ENCODE assay signal across 8 cellular contexts in the genomic region with DNA sequence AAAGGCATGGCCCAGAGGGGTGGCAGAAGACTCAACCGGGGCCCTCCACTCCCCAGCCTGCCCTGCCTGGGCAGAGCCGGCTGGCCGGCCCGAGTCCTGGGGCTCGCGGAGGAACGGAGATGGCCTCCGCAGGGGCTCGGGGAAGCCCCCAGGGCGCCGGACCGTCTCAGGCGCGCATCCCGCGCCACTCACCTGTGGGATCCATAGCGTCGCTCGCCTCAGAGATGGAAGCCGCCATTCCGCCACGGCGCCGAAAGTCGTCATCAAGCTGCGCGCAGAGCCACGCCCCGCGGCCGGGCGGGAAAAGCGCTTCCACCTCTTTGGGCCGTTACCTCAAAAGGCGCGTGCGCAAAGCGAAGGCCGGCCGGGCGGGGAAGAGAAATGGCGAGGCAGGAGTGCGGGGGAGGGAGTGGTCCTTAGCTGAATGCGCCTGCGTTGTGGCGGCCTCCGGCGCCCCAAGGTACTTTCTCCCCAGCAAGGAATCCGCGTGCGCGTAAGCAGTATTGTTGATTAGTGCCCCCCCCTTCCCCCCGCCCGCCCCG. TPM values are rescaled to one million over a fixed set of nuclear protein-coding genes. Genes with fewer than 3 reads are reported as not detected.
DNase-seq lines count a peak whose midpoint lies in the region; ATAC-seq and TF ChIP-seq lines count a peak whose summit lies in the region.

A gene with protein sequence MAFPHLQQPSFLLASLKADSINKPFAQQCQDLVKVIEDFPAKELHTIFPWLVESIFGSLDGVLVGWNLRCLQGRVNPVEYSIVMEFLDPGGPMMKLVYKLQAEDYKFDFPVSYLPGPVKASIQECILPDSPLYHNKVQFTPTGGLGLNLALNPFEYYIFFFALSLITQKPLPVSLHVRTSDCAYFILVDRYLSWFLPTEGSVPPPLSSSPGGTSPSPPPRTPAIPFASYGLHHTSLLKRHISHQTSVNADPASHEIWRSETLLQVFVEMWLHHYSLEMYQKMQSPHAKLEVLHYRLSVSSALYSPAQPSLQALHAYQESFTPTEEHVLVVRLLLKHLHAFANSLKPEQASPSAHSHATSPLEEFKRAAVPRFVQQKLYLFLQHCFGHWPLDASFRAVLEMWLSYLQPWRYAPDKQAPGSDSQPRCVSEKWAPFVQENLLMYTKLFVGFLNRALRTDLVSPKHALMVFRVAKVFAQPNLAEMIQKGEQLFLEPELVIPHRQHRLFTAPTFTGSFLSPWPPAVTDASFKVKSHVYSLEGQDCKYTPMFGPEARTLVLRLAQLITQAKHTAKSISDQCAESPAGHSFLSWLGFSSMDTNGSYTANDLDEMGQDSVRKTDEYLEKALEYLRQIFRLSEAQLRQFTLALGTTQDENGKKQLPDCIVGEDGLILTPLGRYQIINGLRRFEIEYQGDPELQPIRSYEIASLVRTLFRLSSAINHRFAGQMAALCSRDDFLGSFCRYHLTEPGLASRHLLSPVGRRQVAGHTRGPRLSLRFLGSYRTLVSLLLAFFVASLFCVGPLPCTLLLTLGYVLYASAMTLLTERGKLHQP (minus strand): TSS at position 265 of the 542 bp plus-strand sequence. CDS start 5,010 bp downstream, outside the sequence.

- peak within 1 kb of the TSS; percentile 98 for H3K4me3 Mint-ChIP-seq in WTC11

- ATAC-seq in GM18907 (IDR thresholded peaks at IDR 0.05; ENCODE audit: unreplicated experiment) (peak; percentile 70), HG03175 (IDR thresholded peaks at IDR 0.05; ENCODE audit: unreplicated experiment) (peak; percentile 63), WTC11 (peak; percentile 71)

- H3K4me3 ChIP-seq in cardiac fibroblast (replicated peaks in 1 of 2; ENCODE audit: low read depth in 2 of 2, low read length in 2 of 2) = peak within 1 kb of the TSS; percentile 88 to 90

- in situ Hi-C loops in ACHN (cut with HindIII; ENCODE audit: low pct_ligation_motif_present, low pct_unique_long_range_greater_than_20kb, low sequenced_read_pairs) = no loop called here

- no peaks in the 10 kb centered on the region for H3K27me3 Mint-ChIP-seq in WTC11 (ENCODE audit: low read depth)

- DNase-seq in ACHN (peak; percentile 98), NCI-H226 (peak; percentile 95), WTC11 (ENCODE audit: low spot score) (peak; percentile 97), cardiac fibroblast (ENCODE audit: low read depth in 2 of 2) (peak; percentile 96 to 97), iPS-NIHi7 (ENCODE audit: extremely low spot score) (peak; percentile 87), smooth muscle cell of the brain vasculature (ENCODE audit: low read depth, low spot score) (peak; percentile 92)

- H3K36me3 Mint-ChIP-seq in WTC11 = peaks cover 3% of the 10 kb centered on the region

- CTCF ChIA-PET in WTC11 (lab: Charles Lee) = interaction anchor here (0.8 to 1.4 kb wide), 9 partner anchors 71 to 616 kb away, joined by 3 to 10 read pairs (median 4); a partner anchor contains a TSS

- peaks cover 7% of the 10 kb centered on the region for H3K4me1 Mint-ChIP-seq in WTC11

- no peaks in the 10 kb centered on the region for H3K9me3 Mint-ChIP-seq in WTC11

- POLR2A ChIA-PET in WTC11 (lab: Charles Lee) = interaction anchor here (1.0 to 1.5 kb wide), 2 partner anchors 160 to 161 kb away, joined by 5 to 6 read pairs; a partner anchor contains a TSS

- H3K27ac Mint-ChIP-seq in WTC11 = peak within 1 kb of the TSS; percentile 94

- TF ChIP-seq CTCF in WTC11 (IDR thresholded peaks at IDR 0.05) (no peak), cardiac fibroblast (IDR thresholded peaks at IDR 0.05; ENCODE audit: low read depth, low read length) (no peak)

TF ChIP-seq in WTC11, 78 proteins besides CTCF, POLR2A, EP300 and RAD21 (continues in another document):
- TF ChIP-seq, protein P1, sequence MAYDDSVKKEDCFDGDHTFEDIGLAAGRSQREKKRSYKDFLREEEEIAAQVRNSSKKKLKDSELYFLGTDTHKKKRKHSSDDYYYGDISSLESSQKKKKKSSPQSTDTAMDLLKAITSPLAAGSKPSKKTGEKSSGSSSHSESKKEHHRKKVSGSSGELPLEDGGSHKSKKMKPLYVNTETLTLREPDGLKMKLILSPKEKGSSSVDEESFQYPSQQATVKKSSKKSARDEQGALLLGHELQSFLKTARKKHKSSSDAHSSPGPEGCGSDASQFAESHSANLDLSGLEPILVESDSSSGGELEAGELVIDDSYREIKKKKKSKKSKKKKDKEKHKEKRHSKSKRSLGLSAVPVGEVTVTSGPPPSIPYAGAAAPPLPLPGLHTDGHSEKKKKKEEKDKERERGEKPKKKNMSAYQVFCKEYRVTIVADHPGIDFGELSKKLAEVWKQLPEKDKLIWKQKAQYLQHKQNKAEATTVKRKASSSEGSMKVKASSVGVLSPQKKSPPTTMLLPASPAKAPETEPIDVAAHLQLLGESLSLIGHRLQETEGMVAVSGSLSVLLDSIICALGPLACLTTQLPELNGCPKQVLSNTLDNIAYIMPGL (CRISPR knock-in tag; IDR thresholded peaks at IDR 0.05) = no peak
- TF ChIP-seq MYBL2 (CRISPR knock-in tag; IDR thresholded peaks at IDR 0.05) = peak; percentile 97; the same call in 1 of the 2 replicates
- peak; percentile 85 for TF ChIP-seq FOXK1 (CRISPR knock-in tag; IDR thresholded peaks at IDR 0.05)
- peak; percentile 69; the same call in 1 of the 2 replicates for TF ChIP-seq ETV6 (CRISPR knock-in tag; IDR thresholded peaks at IDR 0.05)
- peak; percentile 73 for TF ChIP-seq GABPB1 (CRISPR knock-in tag; IDR thresholded peaks at IDR 0.05)
- TF ChIP-seq, protein P2, sequence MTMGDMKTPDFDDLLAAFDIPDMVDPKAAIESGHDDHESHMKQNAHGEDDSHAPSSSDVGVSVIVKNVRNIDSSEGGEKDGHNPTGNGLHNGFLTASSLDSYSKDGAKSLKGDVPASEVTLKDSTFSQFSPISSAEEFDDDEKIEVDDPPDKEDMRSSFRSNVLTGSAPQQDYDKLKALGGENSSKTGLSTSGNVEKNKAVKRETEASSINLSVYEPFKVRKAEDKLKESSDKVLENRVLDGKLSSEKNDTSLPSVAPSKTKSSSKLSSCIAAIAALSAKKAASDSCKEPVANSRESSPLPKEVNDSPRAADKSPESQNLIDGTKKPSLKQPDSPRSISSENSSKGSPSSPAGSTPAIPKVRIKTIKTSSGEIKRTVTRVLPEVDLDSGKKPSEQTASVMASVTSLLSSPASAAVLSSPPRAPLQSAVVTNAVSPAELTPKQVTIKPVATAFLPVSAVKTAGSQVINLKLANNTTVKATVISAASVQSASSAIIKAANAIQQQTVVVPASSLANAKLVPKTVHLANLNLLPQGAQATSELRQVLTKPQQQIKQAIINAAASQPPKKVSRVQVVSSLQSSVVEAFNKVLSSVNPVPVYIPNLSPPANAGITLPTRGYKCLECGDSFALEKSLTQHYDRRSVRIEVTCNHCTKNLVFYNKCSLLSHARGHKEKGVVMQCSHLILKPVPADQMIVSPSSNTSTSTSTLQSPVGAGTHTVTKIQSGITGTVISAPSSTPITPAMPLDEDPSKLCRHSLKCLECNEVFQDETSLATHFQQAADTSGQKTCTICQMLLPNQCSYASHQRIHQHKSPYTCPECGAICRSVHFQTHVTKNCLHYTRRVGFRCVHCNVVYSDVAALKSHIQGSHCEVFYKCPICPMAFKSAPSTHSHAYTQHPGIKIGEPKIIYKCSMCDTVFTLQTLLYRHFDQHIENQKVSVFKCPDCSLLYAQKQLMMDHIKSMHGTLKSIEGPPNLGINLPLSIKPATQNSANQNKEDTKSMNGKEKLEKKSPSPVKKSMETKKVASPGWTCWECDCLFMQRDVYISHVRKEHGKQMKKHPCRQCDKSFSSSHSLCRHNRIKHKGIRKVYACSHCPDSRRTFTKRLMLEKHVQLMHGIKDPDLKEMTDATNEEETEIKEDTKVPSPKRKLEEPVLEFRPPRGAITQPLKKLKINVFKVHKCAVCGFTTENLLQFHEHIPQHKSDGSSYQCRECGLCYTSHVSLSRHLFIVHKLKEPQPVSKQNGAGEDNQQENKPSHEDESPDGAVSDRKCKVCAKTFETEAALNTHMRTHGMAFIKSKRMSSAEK (CRISPR knock-in tag; IDR thresholded peaks at IDR 0.05; ENCODE audit: borderline replicate concordance) = no peak
- TF ChIP-seq, protein P3, sequence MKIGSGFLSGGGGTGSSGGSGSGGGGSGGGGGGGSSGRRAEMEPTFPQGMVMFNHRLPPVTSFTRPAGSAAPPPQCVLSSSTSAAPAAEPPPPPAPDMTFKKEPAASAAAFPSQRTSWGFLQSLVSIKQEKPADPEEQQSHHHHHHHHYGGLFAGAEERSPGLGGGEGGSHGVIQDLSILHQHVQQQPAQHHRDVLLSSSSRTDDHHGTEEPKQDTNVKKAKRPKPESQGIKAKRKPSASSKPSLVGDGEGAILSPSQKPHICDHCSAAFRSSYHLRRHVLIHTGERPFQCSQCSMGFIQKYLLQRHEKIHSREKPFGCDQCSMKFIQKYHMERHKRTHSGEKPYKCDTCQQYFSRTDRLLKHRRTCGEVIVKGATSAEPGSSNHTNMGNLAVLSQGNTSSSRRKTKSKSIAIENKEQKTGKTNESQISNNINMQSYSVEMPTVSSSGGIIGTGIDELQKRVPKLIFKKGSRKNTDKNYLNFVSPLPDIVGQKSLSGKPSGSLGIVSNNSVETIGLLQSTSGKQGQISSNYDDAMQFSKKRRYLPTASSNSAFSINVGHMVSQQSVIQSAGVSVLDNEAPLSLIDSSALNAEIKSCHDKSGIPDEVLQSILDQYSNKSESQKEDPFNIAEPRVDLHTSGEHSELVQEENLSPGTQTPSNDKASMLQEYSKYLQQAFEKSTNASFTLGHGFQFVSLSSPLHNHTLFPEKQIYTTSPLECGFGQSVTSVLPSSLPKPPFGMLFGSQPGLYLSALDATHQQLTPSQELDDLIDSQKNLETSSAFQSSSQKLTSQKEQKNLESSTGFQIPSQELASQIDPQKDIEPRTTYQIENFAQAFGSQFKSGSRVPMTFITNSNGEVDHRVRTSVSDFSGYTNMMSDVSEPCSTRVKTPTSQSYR (CRISPR knock-in tag; IDR thresholded peaks at IDR 0.05) = 0 out of 2 replicates have a peak, but pooled peaks have one; percentile 50
- TF ChIP-seq, protein P4, sequence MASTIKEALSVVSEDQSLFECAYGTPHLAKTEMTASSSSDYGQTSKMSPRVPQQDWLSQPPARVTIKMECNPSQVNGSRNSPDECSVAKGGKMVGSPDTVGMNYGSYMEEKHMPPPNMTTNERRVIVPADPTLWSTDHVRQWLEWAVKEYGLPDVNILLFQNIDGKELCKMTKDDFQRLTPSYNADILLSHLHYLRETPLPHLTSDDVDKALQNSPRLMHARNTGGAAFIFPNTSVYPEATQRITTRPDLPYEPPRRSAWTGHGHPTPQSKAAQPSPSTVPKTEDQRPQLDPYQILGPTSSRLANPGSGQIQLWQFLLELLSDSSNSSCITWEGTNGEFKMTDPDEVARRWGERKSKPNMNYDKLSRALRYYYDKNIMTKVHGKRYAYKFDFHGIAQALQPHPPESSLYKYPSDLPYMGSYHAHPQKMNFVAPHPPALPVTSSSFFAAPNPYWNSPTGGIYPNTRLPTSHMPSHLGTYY (CRISPR knock-in tag; IDR thresholded peaks at IDR 0.05) = no peak
- TF ChIP-seq TEAD1 (CRISPR knock-in tag; IDR thresholded peaks at IDR 0.05) = peak; percentile 74; the same call in 1 of the 2 replicates

RNA-seq across cellular contexts. Expression of the gene that starts here (rescaled TPM):
- total RNA-seq in WTC11 (2021) = 76.7 to 95.8 TPM (median 81.1 TPM) in 3 replicates

Comparison
In these comparisons a context has a peak if more than half of its experiments do, and no peak if none do; other contexts are left out.
1. Peak in every context shown above with its lines: DNase-seq, ATAC-seq and H3K4me3 ChIP-seq.